14 cellular contexts compared by ENCODE assay signal in the genomic region with DNA sequence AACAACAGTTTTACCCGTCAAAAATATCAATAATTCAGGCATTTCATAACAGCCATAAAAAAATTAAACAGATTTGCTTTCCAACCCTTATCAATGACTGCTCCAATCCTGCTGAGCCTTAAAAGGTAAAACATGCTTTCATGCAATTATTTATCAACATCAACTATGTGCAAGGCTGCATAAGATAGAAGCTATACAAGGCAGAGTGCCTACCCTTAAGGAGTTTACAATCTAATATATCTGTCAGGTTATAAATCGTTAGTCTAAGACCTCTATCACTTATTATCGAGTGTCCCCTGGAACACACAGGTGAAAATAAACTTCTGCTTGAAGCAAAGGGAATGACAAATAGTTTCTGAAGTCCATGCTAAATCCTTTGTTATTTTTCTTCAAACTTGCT. TPM values are rescaled to one million over a fixed set of nuclear protein-coding genes. Genes with fewer than 3 reads are reported as not detected.
DNase-seq lines count a peak whose midpoint lies in the region; ATAC-seq, FAIRE-seq and TF ChIP-seq lines count a peak whose summit lies in the region.
"Had no signal": no experiment of that assay in that cellular context is flagged by ENCODE, and none has a peak within 500 bp of the region (broad histone marks: within the 10 kb centered on the region; RNA-seq: fewer than 3 reads in every experiment).

No MANE protein-coding gene starts in this region.

- CTCF ChIA-PET in H1 (lab: Charles Lee; ENCODE audit: partially characterized antibody) = interaction anchor here (1.0 to 2.7 kb wide), 5 partner anchors 9 to 292 kb away, joined by 3 to 18 read pairs (median 8); no protein-coding TSS in a partner anchor

- no peak for DNase-seq in MG63
- DNase-seq in H1 (ENCODE audit: low read depth in 1 of 2, low spot score in 2 of 2) = no peak
- DNase-seq in tibial nerve (ENCODE audit: low spot score in 2 of 2) = no peak
- DNase-seq in amygdala (lab: John Stamatoyannopoulos, UW) = no peak
- no peak for DNase-seq in SHP77 (lab: John Stamatoyannopoulos, UW)
- no peak for DNase-seq in NCI-H774 (lab: John Stamatoyannopoulos, UW)
- DNase-seq: activated CD4-positive, alpha-beta T cell treated with anti-CD3 and anti-CD28 coated beads for 4 hours; amniotic stem cell; NCI-H1092; RPMI8226; stimulated activated naive CD4-positive, alpha-beta T cell had no signal

- H2AFZ ChIP-seq in H1 (ENCODE audit: low read length) = no peak overlapping the region

- peaks cover 10 to 12% of the 10 kb centered on the region in 2 experiments for H4K20me1 ChIP-seq in H1 (replicated peaks in 1 of 2; ENCODE audit: control insufficient read depth in 1 of 2, insufficient read depth in 2 of 2, low read length in 2 of 2)

- H2AK5ac ChIP-seq in H1 (ENCODE audit: low read depth, low read length) = no peak overlapping the region

- H3K9ac ChIP-seq in H1 (replicated peaks in 1 of 4; ENCODE audit: extremely low read depth in 1 of 4, low read depth in 3 of 4, low read length in 3 of 4) = no peak overlapping the region
- no peak overlapping the region for H3K9ac ChIP-seq in muscle layer of colon (ENCODE audit: low read length)

- peaks cover 53% of the 10 kb centered on the region for H3K36me3 ChIP-seq in MG63
- no peaks in the 10 kb centered on the region for H3K36me3 ChIP-seq in H1 (ENCODE audit: control insufficient read depth in 2 of 4, insufficient read depth in 4 of 4, low read length in 3 of 4)
- no peaks in the 10 kb centered on the region for H3K36me3 ChIP-seq in muscle layer of colon (ENCODE audit: insufficient read depth, low read length)
- H3K36me3 ChIP-seq in tibial nerve = no peaks in the 10 kb centered on the region

- no peak for FAIRE-seq in H1 (lab: Jason Lieb, UNC)
- FAIRE-seq: small intestine had no signal

- no peak overlapping the region for H3K56ac ChIP-seq in H1 (replicated peaks; ENCODE audit: insufficient read length, low read depth, low read length)

- no peak for ATAC-seq in HG03196 (IDR thresholded peaks at IDR 0.05; ENCODE audit: unreplicated experiment)

- H4K5ac ChIP-seq in H1 (ENCODE audit: insufficient read length, low read depth, low read length) = no peak overlapping the region

- H3K4me2 ChIP-seq in H1 (ENCODE audit: insufficient read depth in 1 of 2, low read depth in 2 of 2, low read length in 2 of 2) = peak overlapping the region; percentile 97 to 100; a peak in 3 of 4 replicates

- no peak overlapping the region for H4K91ac ChIP-seq in H1 (replicated peaks; ENCODE audit: insufficient read length, low read length)

- H3K27ac ChIP-seq in H1 (ENCODE audit: low read depth, low read length) (no peak overlapping the region), muscle layer of colon (ENCODE audit: low read depth, low read length) (no peak overlapping the region), tibial nerve (peak overlapping the region in 1 of 4 donors; percentile 96)

- H3K14ac ChIP-seq in H1 (ENCODE audit: insufficient read length) = no peak overlapping the region

- POLR2A ChIA-PET in H1 (lab: Charles Lee; ENCODE audit: partially characterized antibody) = interaction anchor here (0.6 to 1.8 kb wide), 7 partner anchors 9 to 294 kb away, joined by 3 to 12 read pairs (median 3); a partner anchor contains a TSS

- H2BK15ac ChIP-seq in H1 (ENCODE audit: low read length) = no peak overlapping the region

- H3K4me1 ChIP-seq in H1 (replicated peaks in 1 of 4; ENCODE audit: control insufficient read depth in 3 of 4, insufficient read depth in 4 of 4, low read length in 3 of 4) (peaks cover 11 to 29% (median 22%) of the 10 kb centered on the region in 4 experiments), muscle layer of colon (ENCODE audit: insufficient read depth, low read length) (peaks cover 63% of the 10 kb centered on the region), tibial nerve (peaks cover 0 to 74% (median 8%) of the 10 kb centered on the region in 4 donors)

- no peak overlapping the region for H4K8ac ChIP-seq in H1 (ENCODE audit: extremely low read depth, insufficient read depth, low read length)

- H2BK12ac ChIP-seq in H1 (ENCODE audit: low read depth, low read length) = no peak overlapping the region

- no peak overlapping the region for H2BK20ac ChIP-seq in H1 (ENCODE audit: low read length)

- no peak overlapping the region for H2BK5ac ChIP-seq in H1 (ENCODE audit: low read depth, low read length)

- WGBS in H1 (ENCODE audit: extremely low coverage in 1 of 2, insufficient coverage in 1 of 2, insufficient read length in 1 of 2, insufficient replicate concordance in 2 of 2, low coverage in 1 of 2, low lambda C conversion rate in 2 of 2, missing lambda C conversion rate in 1 of 2), 2 experiments = 90% methylated on average over 3 of the region's 3 CpGs; no CpG with 5 or more reads in 1 of the 2 experiments
- 92 to 95% methylated on average over 3 of the region's 3 CpGs for WGBS in tibial nerve, 2 donors

- H3K23ac ChIP-seq in H1 (ENCODE audit: insufficient read length) = no peak overlapping the region

- peaks cover 8% of the 10 kb centered on the region for H3K23me2 ChIP-seq in H1 (ENCODE audit: low read depth, low read length)

- no peak for TF ChIP-seq RAD21 in H1 (IDR thresholded peaks at IDR 0.05 in 1 of 2, conservative IDR thresholded peaks at IDR 0.05 in 1 of 2; ENCODE audit: low read depth in 2 of 2, low read length in 2 of 2)

- H3K79me1 ChIP-seq in H1 (ENCODE audit: low read depth, low read length) = no peaks in the 10 kb centered on the region

- H3K79me2 ChIP-seq in H1 (ENCODE audit: control insufficient read depth in 1 of 2, insufficient read depth in 2 of 2, low read length in 2 of 2) = peaks cover 16 to 65% of the 10 kb centered on the region in 2 experiments

- H3K27me3 ChIP-seq in MG63 (no peaks in the 10 kb centered on the region), H1 (replicated peaks in 1 of 4; ENCODE audit: control insufficient read depth in 3 of 4, extremely low read depth in 1 of 4, insufficient read depth in 3 of 4, low read length in 3 of 4) (peaks cover 0 to 8% (median 6%) of the 10 kb centered on the region in 4 experiments; a peak in 5 of 7 replicates), muscle layer of colon (ENCODE audit: control insufficient read depth in 1 of 2, insufficient read depth in 2 of 2, low read length in 2 of 2) (no peaks in the 10 kb centered on the region), tibial nerve (no peaks in the 10 kb centered on the region)

- TF ChIP-seq CTCF in H1 (IDR thresholded peaks at IDR 0.05; ENCODE audit: control extremely low read depth in 1 of 3, insufficient read depth in 1 of 3, low read depth in 1 of 3, low read length in 3 of 3) (no peak), tibial nerve (IDR thresholded peaks at IDR 0.05) (no peak)

- TF ChIP-seq POLR2A in H1 (IDR thresholded peaks at IDR 0.05; ENCODE audit: control extremely low read depth in 1 of 2, low read depth in 2 of 2, low read length in 2 of 2) (no peak), tibial nerve (IDR thresholded peaks at IDR 0.05) (no peak)

- no peak overlapping the region for H3K18ac ChIP-seq in H1 (ENCODE audit: extremely low read depth, low read length)

- no peak overlapping the region for H2BK120ac ChIP-seq in H1 (replicated peaks; ENCODE audit: low read depth, low read length)

- peak overlapping the region; percentile 56 for H3K4me3 ChIP-seq in MG63
- peak overlapping the region in 3 of 4 experiments; percentile 63 to 85 (median 69); a peak in 4 of 8 replicates for H3K4me3 ChIP-seq in H1 (ENCODE audit: extremely low read depth in 1 of 4, insufficient read depth in 2 of 4, low read depth in 3 of 4, low read length in 4 of 4)
- peak overlapping the region; percentile 51 to 78 for H3K4me3 ChIP-seq in muscle layer of colon (ENCODE audit: low read depth in 1 of 2, low read length in 2 of 2)
- peak overlapping the region in 3 of 4 donors; percentile 73 to 94 (median 85) for H3K4me3 ChIP-seq in tibial nerve

- no peak overlapping the region for H3K4ac ChIP-seq in H1 (replicated peaks; ENCODE audit: insufficient read length, low read depth, low read length)

- TF ChIP-seq EP300 in H1 (IDR thresholded peaks at IDR 0.05; ENCODE audit: borderline replicate concordance in 1 of 2, low read depth in 2 of 2, low read length in 2 of 2) = no peak
- TF ChIP-seq EP300 in tibial nerve (IDR thresholded peaks at IDR 0.05) = no peak

- H3K9me3 ChIP-seq in MG63 (no peaks in the 10 kb centered on the region), H1 (ENCODE audit: insufficient read depth in 2 of 2, low read depth in 1 of 2, low read length in 1 of 2) (no peaks in the 10 kb centered on the region), muscle layer of colon (ENCODE audit: low read length) (no peaks in the 10 kb centered on the region), tibial nerve (no peaks in the 10 kb centered on the region)

TF ChIP-seq in H1, 55 proteins besides CTCF, POLR2A, EP300 and RAD21 (continues in another document):
- TF ChIP-seq KDM1A (IDR thresholded peaks at IDR 0.05; ENCODE audit: borderline replicate concordance, low read length) (no peak), SIRT6 (IDR thresholded peaks at IDR 0.05; ENCODE audit: low read length) (no peak), SP4 (IDR thresholded peaks at IDR 0.05; ENCODE audit: low read length) (no peak), SUZ12 (IDR thresholded peaks at IDR 0.05; ENCODE audit: low read length) (no peak), PHF8 (conservative IDR thresholded peaks at IDR 0.05; ENCODE audit: low read depth, low read length) (no peak), ZNF274 (IDR thresholded peaks at IDR 0.05; ENCODE audit: borderline replicate concordance, extremely low read depth, low read length) (no peak), NRF1 (IDR thresholded peaks at IDR 0.05; ENCODE audit: low read depth, low read length) (no peak), TBP (IDR thresholded peaks at IDR 0.05; ENCODE audit: low read depth, low read length) (no peak), GABPA (IDR thresholded peaks at IDR 0.05; ENCODE audit: borderline replicate concordance, insufficient read depth, low read length) (no peak), TAF7 (optimal IDR thresholded peaks at IDR 0.05; ENCODE audit: borderline replicate concordance, low read depth, low read length) (no peak)
- TF ChIP-seq, protein P1, sequence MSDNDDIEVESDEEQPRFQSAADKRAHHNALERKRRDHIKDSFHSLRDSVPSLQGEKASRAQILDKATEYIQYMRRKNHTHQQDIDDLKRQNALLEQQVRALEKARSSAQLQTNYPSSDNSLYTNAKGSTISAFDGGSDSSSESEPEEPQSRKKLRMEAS (IDR thresholded peaks at IDR 0.05) = no peak

RNA-seq across cellular contexts. Expression of a gene that starts 1.8 kb away (rescaled TPM):
- 66.9 and 104 TPM in 2 replicates for total RNA-seq in MG63 (2014; rRNA removed; shearing (Covaris generic); ENCODE audit: low replicate concordance)
- 46.1 TPM in 2 replicates for total RNA-seq in H1 (2021; fragmentation: NEBNext Ultra II Directional; extraction: Animal tissue kit (Norgen Biotek cat#: 25700))
- 18.2 and 23.4 TPM in 2 replicates for polyA plus RNA-seq in H1 (2011; rRNA removed)
- 20.6 TPM for polyA plus RNA-seq in H1 (2011; cell fraction: cytosol; rRNA removed)
- polyA plus RNA-seq in H1 (2011; cell fraction: nucleus; rRNA removed) = 12.9 TPM
- 18.2 to 29.2 TPM (median 23.7 TPM) in 4 replicates for polyA plus RNA-seq in H1 (2012, experiment 1 of 2)
- 6.5 TPM for polyA plus RNA-seq in H1 (2012, experiment 2 of 2)
- polyA plus RNA-seq in H1 (2013, experiment 1 of 2) = 43.2 TPM
- 43.3 TPM for polyA plus RNA-seq in H1 (2013, experiment 2 of 2)
- 17.3 and 18.7 TPM in 2 replicates for polyA minus RNA-seq in H1 (2011; rRNA and poly(A)+ RNA removed)
- 9.9 TPM for polyA minus RNA-seq in H1 (2011; cell fraction: cytosol; rRNA and poly(A)+ RNA removed)
- polyA minus RNA-seq in H1 (2011; cell fraction: nucleus; rRNA and poly(A)+ RNA removed) = 16.3 TPM
- 100 to 1,000 TPM in 2 of 4 donors, 10 to 100 TPM in 2; 63.9 to 152 (median 95.9) TPM for total RNA-seq in tibial nerve
